13 cellular contexts compared by ENCODE assay signal in the genomic region with DNA sequence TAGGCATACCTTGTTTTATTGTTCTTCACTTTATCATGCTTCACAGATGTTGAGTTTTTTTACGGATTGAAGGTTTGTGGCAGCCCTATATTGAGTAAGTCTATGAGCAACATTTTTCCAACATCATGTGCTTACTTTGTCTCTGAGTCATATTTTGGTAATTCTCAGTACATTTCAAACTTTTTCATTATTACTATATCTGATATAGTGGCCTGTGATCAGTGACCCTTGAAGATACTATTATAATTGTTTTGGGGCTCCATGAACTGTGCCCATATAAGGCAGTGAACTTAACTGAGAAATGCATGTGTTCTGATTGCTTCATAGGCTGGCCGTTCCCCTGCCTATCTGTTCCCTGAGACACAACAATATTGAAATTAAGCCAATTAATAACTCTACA. TPM values are rescaled to one million over a fixed set of nuclear protein-coding genes. Genes with fewer than 3 reads are reported as not detected.
DNase-seq lines count a peak whose midpoint lies in the region; ATAC-seq and TF ChIP-seq lines count a peak whose summit lies in the region.
"Had no signal": no experiment of that assay in that cellular context is flagged by ENCODE, and none has a peak within 500 bp of the region (broad histone marks: within the 10 kb centered on the region; RNA-seq: fewer than 3 reads in every experiment).

No MANE protein-coding gene starts in this region.

- no peaks in the 10 kb centered on the region for H3K4me1 ChIP-seq in Peyer's patch
- H3K4me1 ChIP-seq: heart right ventricle, upper lobe of left lung had no signal

- H3K27ac Mint-ChIP-seq in HFFc6 = no peak overlapping the region
- H3K27ac Mint-ChIP-seq: activated T-cell treated with anti-CD3 and anti-CD28 coated beads, Interleukin-2, amount 50 U/mL, for 24 hours had no signal

- H3K4me3 Mint-ChIP-seq in HFFc6 = no peak overlapping the region
- H3K4me3 Mint-ChIP-seq: activated T-cell treated with anti-CD3 and anti-CD28 coated beads, Interleukin-2, amount 50 U/mL, for 24 hours had no signal

- H3K4me3 ChIP-seq in AG09309 (ENCODE audit: control insufficient read depth, low read depth, low read length) (no peak overlapping the region), Peyer's patch (no peak overlapping the region)
- H3K4me3 ChIP-seq: heart right ventricle, upper lobe of left lung had no signal

- no peaks in the 10 kb centered on the region for H3K36me3 Mint-ChIP-seq in HFFc6 (ENCODE audit: low read depth)

- H3K36me3 ChIP-seq in Peyer's patch = no peaks in the 10 kb centered on the region
- H3K36me3 ChIP-seq: heart right ventricle, upper lobe of left lung had no signal

- no peaks in the 10 kb centered on the region for H3K9me3 Mint-ChIP-seq in HFFc6
- H3K9me3 Mint-ChIP-seq: activated T-cell treated with anti-CD3 and anti-CD28 coated beads, Interleukin-2, amount 50 U/mL, for 24 hours had no signal

- no peak overlapping the region for H3K27ac ChIP-seq in Peyer's patch
- H3K27ac ChIP-seq: heart right ventricle, upper lobe of left lung had no signal

- peaks cover 26% of the 10 kb centered on the region for H3K4me1 Mint-ChIP-seq in HFFc6 (ENCODE audit: low read depth)

- peak; percentile 17 for DNase-seq in AG09309 (ENCODE audit: low read depth)
- DNase-seq in HFFc6 = peak; percentile 51
- DNase-seq in amniotic epithelial cell (ENCODE audit: low read depth) = peak; percentile 4
- DNase-seq in kidney glomerular epithelial cell (lab: John Stamatoyannopoulos, UW) = peak; percentile 80
- DNase-seq in Peyer's patch = no peak
- no peak for DNase-seq in NK-92 (lab: John Stamatoyannopoulos, UW; ENCODE audit: unreplicated experiment)
- DNase-seq in RKO (ENCODE audit: low spot score) = no peak
- DNase-seq: activated T-cell treated with anti-CD3 and anti-CD28 coated beads, Interleukin-2, amount 50 U/mL, for 24 hours; DMS53; heart right ventricle; NCI-H1694 treated with DMSO at 0.1 percent for 48 hours; upper lobe of left lung had no signal

- TF ChIP-seq POLR2A in Peyer's patch (IDR thresholded peaks at IDR 0.05) = no peak

- no peaks in the 10 kb centered on the region; the same call in 1 of the 2 replicates for H3K27me3 Mint-ChIP-seq in HFFc6 (ENCODE audit: insufficient read depth)

- TF ChIP-seq CTCF in AG09309 (IDR thresholded peaks at IDR 0.05; ENCODE audit: control insufficient read depth, insufficient read depth, low read depth, low read length, missing control alignments) = no peak
- no peak for TF ChIP-seq CTCF in HFFc6 (IDR thresholded peaks at IDR 0.05)
- TF ChIP-seq CTCF in Peyer's patch (IDR thresholded peaks at IDR 0.05) = no peak

- no peaks in the 10 kb centered on the region for H3K27me3 ChIP-seq in Peyer's patch
- H3K27me3 ChIP-seq: upper lobe of left lung had no signal

- no peaks in the 10 kb centered on the region for H3K9me3 ChIP-seq in Peyer's patch
- H3K9me3 ChIP-seq: heart right ventricle, upper lobe of left lung had no signal

- ATAC-seq in SK-N-SH treated with all-trans-retinoic acid at 6 μM for 48 hours = no peak
- ATAC-seq: heart right ventricle had no signal

TF ChIP-seq in SK-N-SH treated with all-trans-retinoic acid at 6 μM for 48 hours, 23 proteins besides CTCF, POLR2A, EP300 and RAD21:
- TF ChIP-seq ISL1 (CRISPR knock-in tag; IDR thresholded peaks at IDR 0.05) (no peak), PPARA (CRISPR knock-in tag; IDR thresholded peaks at IDR 0.05; ENCODE audit: borderline replicate concordance) (no peak), ESRRG (CRISPR knock-in tag; IDR thresholded peaks at IDR 0.05) (no peak)
- TF ChIP-seq, protein P1, sequence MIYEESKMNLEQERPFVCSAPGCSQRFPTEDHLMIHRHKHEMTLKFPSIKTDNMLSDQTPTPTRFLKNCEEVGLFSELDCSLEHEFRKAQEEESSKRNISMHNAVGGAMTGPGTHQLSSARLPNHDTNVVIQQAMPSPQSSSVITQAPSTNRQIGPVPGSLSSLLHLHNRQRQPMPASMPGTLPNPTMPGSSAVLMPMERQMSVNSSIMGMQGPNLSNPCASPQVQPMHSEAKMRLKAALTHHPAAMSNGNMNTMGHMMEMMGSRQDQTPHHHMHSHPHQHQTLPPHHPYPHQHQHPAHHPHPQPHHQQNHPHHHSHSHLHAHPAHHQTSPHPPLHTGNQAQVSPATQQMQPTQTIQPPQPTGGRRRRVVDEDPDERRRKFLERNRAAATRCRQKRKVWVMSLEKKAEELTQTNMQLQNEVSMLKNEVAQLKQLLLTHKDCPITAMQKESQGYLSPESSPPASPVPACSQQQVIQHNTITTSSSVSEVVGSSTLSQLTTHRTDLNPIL (CRISPR knock-in tag; IDR thresholded peaks at IDR 0.05; ENCODE audit: low read depth) = no peak

RNA-seq across cellular contexts. Expression of gene NSMCE3, which starts 42.8 kb away (rescaled TPM):
- 10 to 100 TPM; 10.7 to 12.2 (median 11.3) TPM for total RNA-seq in HFFc6 (2021; fragmentation: NEBNext Ultra II Directional; extraction: Animal tissue kit (Norgen Biotek cat#: 25700))
- total RNA-seq in Peyer's patch = 1 to 10 TPM; 2.5 to 5.1 (median 3.7) TPM

Comparison
In these comparisons a context has a peak if more than half of its experiments do, and no peak if none do; other contexts are left out.
1. DNase-seq: peak in AG09309 (single experiment), HFFc6 (single experiment), amniotic epithelial cell (single experiment) and kidney glomerular epithelial cell (single experiment); none in Peyer's patch (0 of 3), NK-92 (single experiment) and RKO (single experiment).